Comparison of ENCODE assay signal across 1 cellular context in the genomic region with DNA sequence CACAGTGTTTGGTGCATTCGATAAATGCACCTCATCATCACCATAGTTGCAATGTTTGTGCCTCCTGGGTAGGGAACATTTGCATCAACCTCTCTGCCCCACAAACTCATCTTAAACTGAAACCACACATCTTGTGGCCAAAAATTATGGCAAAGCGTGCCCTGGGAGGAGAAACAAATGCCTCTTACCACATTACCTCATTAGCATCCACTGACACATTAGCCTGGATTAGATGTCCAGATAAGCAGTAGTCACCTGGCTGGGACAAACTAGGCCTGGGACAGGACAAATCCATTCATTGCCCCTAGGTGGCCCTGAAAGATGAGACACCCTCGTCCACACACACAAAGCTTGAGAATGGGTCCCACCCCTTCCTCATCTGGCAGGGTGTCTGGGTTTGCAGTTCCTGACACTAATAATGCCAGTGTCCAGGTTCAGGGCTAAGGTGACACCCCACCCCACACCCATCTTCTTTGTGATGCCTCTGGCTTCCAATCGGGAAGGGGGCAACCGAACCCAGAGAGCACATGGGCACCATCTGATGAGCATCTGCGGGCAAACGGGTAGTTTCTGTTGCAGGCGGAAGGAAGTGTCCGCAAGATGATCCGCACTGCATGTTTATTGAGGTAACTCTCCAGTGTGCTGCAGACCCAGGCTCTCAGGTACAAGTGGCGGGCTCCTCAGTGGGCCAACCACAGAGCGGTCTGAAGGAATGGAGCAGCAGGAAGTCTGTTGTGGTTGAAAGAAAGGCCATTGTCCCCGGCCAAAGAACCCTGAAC.
TF ChIP-seq lines count a peak whose summit lies in the region.

No MANE protein-coding gene starts in this region.

TF ChIP-seq in H1, 55 proteins besides CTCF, POLR2A, EP300 and RAD21:
- TF ChIP-seq TAF7 (optimal IDR thresholded peaks at IDR 0.05; ENCODE audit: borderline replicate concordance, low read depth, low read length) (no peak), CHD2 (IDR thresholded peaks at IDR 0.05; ENCODE audit: low read length) (no peak), CBX8 (IDR thresholded peaks at IDR 0.05; ENCODE audit: borderline replicate concordance, low read depth, low read length) (no peak)
